Comparison of ENCODE assay signal across 22 cellular contexts in genomic region chr6:109290143-109290931, GRCh38.
DNase-seq lines count a peak whose midpoint lies in the region; ATAC-seq and TF ChIP-seq lines count a peak whose summit lies in the region.
"Had no signal": no experiment of that assay in that cellular context is flagged by ENCODE, and none has a peak within 500 bp of the region (broad histone marks: within the 10 kb centered on the region; RNA-seq: fewer than 3 reads in every experiment).

No MANE protein-coding gene starts in this region.

- no TSS peak for BruUV-seq in IMR-90 (replicated peaks; lab: Mats Ljungman, UMichigan)

- H3K27ac ChIP-seq in IMR-90 (ENCODE audit: insufficient read depth, low read length) (no peak overlapping the region), esophagus muscularis mucosa (replicated peaks in 1 of 4) (no peak overlapping the region), neuronal stem cell (replicated peaks; ENCODE audit: low read length) (no peak overlapping the region)

- DNase-seq in H7 = peak; percentile 49
- no peak for DNase-seq in IMR-90
- peak; percentile 37 for DNase-seq in esophagus muscularis mucosa (ENCODE audit: extremely low spot score)
- no peak for DNase-seq in neuronal stem cell (ENCODE audit: low spot score)
- DNase-seq in natural killer cell treated with Interleukin-12 subunit alpha and Interleukin-12 subunit beta and Interleukin-15 and Interleukin-18, amount 100 ng/mL, for 72 hours (ENCODE audit: low spot score) = no peak
- DNase-seq in NCI-H1436 (lab: John Stamatoyannopoulos, UW) = no peak
- DNase-seq: ACHN; BE2C; C1 segment of cervical spinal cord; CD4-positive, CD25-positive, alpha-beta regulatory T cell; CD8-positive, alpha-beta memory T cell; COR-L47; DMS 273 treated with DMSO at 0.1 percent for 48 hours; DMS53; DND-41; EL; GOT3; HCEC 1CT had no signal

- dilution Hi-C loops in IMR-90 (cut with HindIII; ENCODE audit: low sequenced_read_pairs, unreplicated experiment) = no loop called here

- H4K8ac ChIP-seq in IMR-90 (ENCODE audit: low read depth in 2 of 2, low read length in 2 of 2) = no peak overlapping the region
- no peak overlapping the region for H4K8ac ChIP-seq in neuronal stem cell (ENCODE audit: low read depth, low read length)

- H3K56ac ChIP-seq in IMR-90 (ENCODE audit: extremely low read depth, insufficient read depth, low read length) = no peak overlapping the region

- no peak overlapping the region for H2BK120ac ChIP-seq in IMR-90 (ENCODE audit: low read depth, low read length)
- no peak overlapping the region for H2BK120ac ChIP-seq in neuronal stem cell (ENCODE audit: low read depth, low read length)

- H3K9ac ChIP-seq in IMR-90 (ENCODE audit: low read depth, low read length) (no peak overlapping the region), neuronal stem cell (ENCODE audit: low read depth, low read length, poor library complexity) (no peak overlapping the region)

- H2BK20ac ChIP-seq in IMR-90 (ENCODE audit: low read depth, low read length) = no peak overlapping the region

- H3K4me2 ChIP-seq in IMR-90 (ENCODE audit: low read depth, low read length) (no peak overlapping the region), neuronal stem cell (ENCODE audit: insufficient read depth, low read length, poor library complexity, severe bottlenecking) (no peak overlapping the region)

- intact Hi-C loops in IMR-90 (cut with micrococcal nuclease) (no loop called here), esophagus muscularis mucosa (cut with DNase I) (no loop called here)

- H3K9me3 ChIP-seq in IMR-90 (ENCODE audit: control insufficient read depth, insufficient read depth, low read length) (no peaks in the 10 kb centered on the region), esophagus muscularis mucosa (no peaks in the 10 kb centered on the region), neuronal stem cell (replicated peaks in 1 of 2; ENCODE audit: control insufficient read depth in 2 of 2, insufficient read depth in 1 of 2, low read depth in 1 of 2, low read length in 2 of 2) (peaks cover 0 to 2% of the 10 kb centered on the region in 2 donors)
- H3K9me3 ChIP-seq: BE2C had no signal

- TF ChIP-seq CTCF in IMR-90 (conservative IDR thresholded peaks at IDR 0.05; ENCODE audit: low read depth, low read length) (no peak), esophagus muscularis mucosa (IDR thresholded peaks at IDR 0.05) (no peak)

- H3K18ac ChIP-seq in IMR-90 (ENCODE audit: low read depth, low read length) = no peak overlapping the region
- no peak overlapping the region for H3K18ac ChIP-seq in neuronal stem cell (ENCODE audit: low read length)

- POLR2A ChIA-PET in IMR-90 (lab: Charles Lee; ENCODE audit: unreplicated experiment) = no interaction called here

- H3K14ac ChIP-seq in IMR-90 (replicated peaks; ENCODE audit: low read depth, low read length) (no peak overlapping the region), neuronal stem cell (ENCODE audit: low read length) (no peak overlapping the region)

- H3K36me3 ChIP-seq in H7 (replicated peaks; ENCODE audit: control insufficient read depth, insufficient read depth, low read length) (no peaks in the 10 kb centered on the region), IMR-90 (ENCODE audit: control insufficient read depth, insufficient read depth, low read length) (no peaks in the 10 kb centered on the region), esophagus muscularis mucosa (no peaks in the 10 kb centered on the region), neuronal stem cell (replicated peaks in 1 of 2; ENCODE audit: control insufficient read depth in 2 of 2, insufficient read depth in 2 of 2, low read length in 2 of 2) (no peaks in the 10 kb centered on the region)
- H3K36me3 ChIP-seq: BE2C had no signal

- H3K27me3 ChIP-seq in H7 (ENCODE audit: control insufficient read depth, insufficient read depth, low read length) (no peaks in the 10 kb centered on the region), IMR-90 (ENCODE audit: control insufficient read depth, insufficient read depth, low read length) (peaks cover 25% of the 10 kb centered on the region), esophagus muscularis mucosa (peaks cover 0 to 9% (median 0%) of the 10 kb centered on the region in 4 donors), neuronal stem cell (ENCODE audit: control insufficient read depth in 3 of 3, insufficient read depth in 3 of 3, low read depth in 1 of 3, low read length in 3 of 3) (peaks cover 0 to 17% (median 0%) of the 10 kb centered on the region in 3 experiments)
- H3K27me3 ChIP-seq: BE2C had no signal

- H2BK5ac ChIP-seq in IMR-90 (ENCODE audit: low read depth, low read length, poor library complexity, severe bottlenecking) (no peak overlapping the region), neuronal stem cell (ENCODE audit: low read length) (no peak overlapping the region)

- H2BK12ac ChIP-seq in neuronal stem cell (ENCODE audit: low read length) = no peak overlapping the region

- no peaks in the 10 kb centered on the region for H3K4me1 ChIP-seq in IMR-90 (ENCODE audit: control insufficient read depth, insufficient read depth, low read length)
- peaks cover 0 to 6% (median 3%) of the 10 kb centered on the region in 4 donors for H3K4me1 ChIP-seq in esophagus muscularis mucosa
- peaks cover 4 to 7% of the 10 kb centered on the region in 2 donors for H3K4me1 ChIP-seq in neuronal stem cell (ENCODE audit: control insufficient read depth in 2 of 2, insufficient read depth in 1 of 2, low read depth in 1 of 2, low read length in 2 of 2)

- no peaks in the 10 kb centered on the region for H4K20me1 ChIP-seq in IMR-90 (ENCODE audit: insufficient read depth, low read length)

- H3K4ac ChIP-seq in IMR-90 (ENCODE audit: low read depth, low read length) (no peak overlapping the region), neuronal stem cell (ENCODE audit: low read length) (no peak overlapping the region)

- H3K79me1 ChIP-seq in IMR-90 (ENCODE audit: low read depth in 1 of 2, low read length in 2 of 2) (no peaks in the 10 kb centered on the region), neuronal stem cell (ENCODE audit: low read depth, low read length) (no peaks in the 10 kb centered on the region)

- no peaks in the 10 kb centered on the region for H3K36me3 Mint-ChIP-seq in natural killer cell treated with Interleukin-12 subunit alpha and Interleukin-12 subunit beta and Interleukin-15 and Interleukin-18, amount 100 ng/mL, for 72 hours
- H3K36me3 Mint-ChIP-seq: CD4-positive, CD25-positive, alpha-beta regulatory T cell; CD8-positive, alpha-beta memory T cell had no signal

- H2BK15ac ChIP-seq in IMR-90 (ENCODE audit: low read depth, low read length) (no peak overlapping the region), neuronal stem cell (ENCODE audit: low read length) (no peak overlapping the region)

- TF ChIP-seq RAD21 in IMR-90 (IDR thresholded peaks at IDR 0.05; ENCODE audit: low read length) = no peak

- H3K23ac ChIP-seq in IMR-90 (ENCODE audit: low read depth, low read length) = no peak overlapping the region
- no peak overlapping the region for H3K23ac ChIP-seq in neuronal stem cell (ENCODE audit: low read depth, low read length, poor library complexity)

- no peak overlapping the region for H3K27ac Mint-ChIP-seq in natural killer cell treated with Interleukin-12 subunit alpha and Interleukin-12 subunit beta and Interleukin-15 and Interleukin-18, amount 100 ng/mL, for 72 hours
- H3K27ac Mint-ChIP-seq: CD4-positive, CD25-positive, alpha-beta regulatory T cell; CD8-positive, alpha-beta memory T cell had no signal

- CTCF ChIA-PET in IMR-90 (lab: Yijun Ruan, JAX) = no interaction called here

- H3K9me1 ChIP-seq in IMR-90 (ENCODE audit: insufficient read depth, low read length) = no peaks in the 10 kb centered on the region

- no peak overlapping the region for H2AK5ac ChIP-seq in IMR-90 (ENCODE audit: low read depth, low read length)
- H2AK5ac ChIP-seq in neuronal stem cell (ENCODE audit: low read depth, low read length) = peak overlapping the region; percentile 26

- TF ChIP-seq EP300 in esophagus muscularis mucosa (IDR thresholded peaks at IDR 0.05) = no peak

- H4K91ac ChIP-seq in IMR-90 (ENCODE audit: insufficient read depth, low read depth, low read length) = no peak overlapping the region
- no peak overlapping the region for H4K91ac ChIP-seq in neuronal stem cell (ENCODE audit: low read depth, low read length, poor library complexity)

- no peaks in the 10 kb centered on the region for H3K9me3 Mint-ChIP-seq in natural killer cell treated with Interleukin-12 subunit alpha and Interleukin-12 subunit beta and Interleukin-15 and Interleukin-18, amount 100 ng/mL, for 72 hours
- H3K9me3 Mint-ChIP-seq: CD8-positive, alpha-beta memory T cell had no signal

- ATAC-seq in IMR-90 (ENCODE audit: low read depth) = no peak
- ATAC-seq in GM19324 (IDR thresholded peaks at IDR 0.05; ENCODE audit: low FRiP score, unreplicated experiment) = no peak
- ATAC-seq in natural killer cell treated with Interleukin-12 subunit alpha and Interleukin-12 subunit beta and Interleukin-15 and Interleukin-18, amount 100 ng/mL, for 72 hours = no peak
- no peak for ATAC-seq in HG02571 (IDR thresholded peaks at IDR 0.05; ENCODE audit: unreplicated experiment)
- ATAC-seq: GM12878, K562 had no signal

- H3K4me3 Mint-ChIP-seq in natural killer cell treated with Interleukin-12 subunit alpha and Interleukin-12 subunit beta and Interleukin-15 and Interleukin-18, amount 100 ng/mL, for 72 hours = no peak overlapping the region
- H3K4me3 Mint-ChIP-seq: CD4-positive, CD25-positive, alpha-beta regulatory T cell had no signal

- H3K4me3 ChIP-seq in H7 (ENCODE audit: insufficient read depth, low read depth, low read length) = no peak overlapping the region
- no peak overlapping the region for H3K4me3 ChIP-seq in IMR-90 (ENCODE audit: insufficient read depth, low read depth, low read length)
- peak overlapping the region in 1 of 4 donors; percentile 5 for H3K4me3 ChIP-seq in esophagus muscularis mucosa
- no peak overlapping the region for H3K4me3 ChIP-seq in neuronal stem cell (ENCODE audit: low read length in 2 of 2)
- H3K4me3 ChIP-seq: GM12878, K562 had no signal

- H3K4me1 Mint-ChIP-seq in natural killer cell treated with Interleukin-12 subunit alpha and Interleukin-12 subunit beta and Interleukin-15 and Interleukin-18, amount 100 ng/mL, for 72 hours (ENCODE audit: low read depth in 2 of 2) = no peaks in the 10 kb centered on the region
- H3K4me1 Mint-ChIP-seq: CD4-positive, CD25-positive, alpha-beta regulatory T cell; CD8-positive, alpha-beta memory T cell had no signal

- no peak overlapping the region for H2AFZ ChIP-seq in IMR-90 (replicated peaks; ENCODE audit: low read length, poor library complexity)
- H2AFZ ChIP-seq in neuronal stem cell (ENCODE audit: low read length) = no peak overlapping the region

- H3K27me3 Mint-ChIP-seq in natural killer cell treated with Interleukin-12 subunit alpha and Interleukin-12 subunit beta and Interleukin-15 and Interleukin-18, amount 100 ng/mL, for 72 hours = peaks cover 7 to 9% of the 10 kb centered on the region in 2 donors

- WGBS in IMR-90 (ENCODE audit: extremely low coverage in 2 of 2, insufficient read length in 1 of 2), 2 experiments = 70% methylated on average over 35 of the region's 56 CpGs; no CpG with 5 or more reads in 1 of the 2 experiments
- WGBS in esophagus muscularis mucosa = 79% methylated on average over 33 of the region's 56 CpGs
- no CpG with 5 or more reads among the region's 56 CpGs for WGBS in neuronal stem cell (ENCODE audit: extremely low coverage in 2 of 2, insufficient read length in 2 of 2, insufficient replicate concordance in 1 of 2), 2 donors

- in situ Hi-C loops in IMR-90 (cut with MboI; ENCODE audit: low sequenced_read_pairs) = no loop called here

- TF ChIP-seq POLR2A in IMR-90 (IDR thresholded peaks at IDR 0.05; ENCODE audit: low read depth, low read length) = no peak
- TF ChIP-seq POLR2A in esophagus muscularis mucosa (IDR thresholded peaks at IDR 0.05; ENCODE audit: low read depth) = no peak

- H4K5ac ChIP-seq in IMR-90 (ENCODE audit: low read depth, low read length) = no peak overlapping the region

- peak overlapping the region; percentile 39 for H2AK9ac ChIP-seq in IMR-90 (replicated peaks; ENCODE audit: low read depth, low read length, poor library complexity)

Comparison
In these comparisons a context has a peak if more than half of its experiments do, and no peak if none do; other contexts are left out.
1. DNase-seq: peak in H7 (single experiment) and esophagus muscularis mucosa (single experiment); none in IMR-90 (single experiment), neuronal stem cell (single experiment), natural killer cell treated with Interleukin-12 subunit alpha and Interleukin-12 subunit beta and Interleukin-15 and Interleukin-18, amount 100 ng/mL, for 72 hours (single experiment) and NCI-H1436 (single experiment).